Comparison of ENCODE assay signal across 27 cellular contexts in the genomic region with DNA sequence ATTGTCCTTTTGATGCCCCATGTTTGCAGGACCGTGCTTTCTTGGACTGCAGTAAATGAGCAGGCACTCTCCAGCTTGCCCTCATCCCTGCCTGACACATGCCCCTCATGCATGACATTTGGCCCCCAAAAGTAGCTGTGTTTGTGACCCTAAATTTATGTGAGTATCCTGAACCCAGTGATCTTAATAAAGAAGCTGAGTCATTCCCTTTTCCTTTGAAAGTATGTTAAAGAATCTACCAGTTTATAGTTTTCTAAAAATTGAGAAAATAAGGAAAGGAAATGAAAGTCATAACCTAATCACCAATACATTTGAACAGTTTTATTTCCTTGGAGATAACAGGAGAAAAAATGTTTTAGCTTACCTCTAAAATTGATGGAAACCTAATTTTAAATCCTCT. TPM values are rescaled to one million over a fixed set of nuclear protein-coding genes. Genes with fewer than 3 reads are reported as not detected.
"Had no signal": no experiment of that assay in that cellular context is flagged by ENCODE, and none has a peak within 500 bp of the region (broad histone marks: within the 10 kb centered on the region; RNA-seq: fewer than 3 reads in every experiment).

No MANE protein-coding gene starts in this region.

- H3K27me3 ChIP-seq: brain microvascular endothelial cell had no signal

- ATAC-seq: activated CD8-positive, alpha-beta T cell treated with anti-CD3 and anti-CD28 coated beads for 36 hours; activated naive CD8-positive, alpha-beta T cell treated with anti-CD3 and anti-CD28 coated beads, Interleukin-2, amount 50 U/mL, for 24 hours; activated T-cell treated with anti-CD3 and anti-CD28 coated beads, Interleukin-2, amount 50 U/mL, for 4 hours had no signal

- FAIRE-seq: RCC 7860, TTC549 had no signal

- H3K9me3 Mint-ChIP-seq: activated CD4-positive, alpha-beta T cell treated with anti-CD3 and anti-CD28 coated beads, Interleukin-2, amount 10 ng/mL, durations not matched to agents 24 days and 14 days; activated CD8-positive, alpha-beta T cell treated with anti-CD3 and anti-CD28 coated beads for 36 hours; activated naive CD4-positive, alpha-beta T cell treated with anti-CD3 and anti-CD28 coated beads, Interleukin-2, amount 10 ng/mL, durations not matched to agents 7 days and 5 days; activated naive CD8-positive, alpha-beta T cell treated with anti-CD3 and anti-CD28 coated beads, Interleukin-2, amount 50 U/mL, for 24 hours; activated T-cell treated with anti-CD3 and anti-CD28 coated beads, Interleukin-2, amount 50 U/mL, for 4 hours; central memory CD8-positive, alpha-beta T cell; T-helper 1 cell treated with Interleukin-12 subunit alpha and Interleukin-12 subunit beta and Interleukin-4 antibody, amounts not matched to agents 30 μg/mL and 1 μg/mL, for 36 hours; T-helper 2 cell treated with Interferon-gamma antibody and Interleukin-4, amounts not matched to agents 5 μg/mL and 100 μg/mL, for 36 hours had no signal

- H3K4me2 ChIP-seq: PC-9 had no signal

- H3K27ac ChIP-seq: brain microvascular endothelial cell, PC-9, SJCRH30, SK-N-MC had no signal

- H3K36me3 ChIP-seq: brain microvascular endothelial cell, SJCRH30 had no signal

- H3K4me1 ChIP-seq: SJCRH30 had no signal

- H3K36me3 Mint-ChIP-seq: activated naive CD4-positive, alpha-beta T cell treated with anti-CD3 and anti-CD28 coated beads, Interleukin-2, amount 10 ng/mL, durations not matched to agents 7 days and 5 days; activated naive CD8-positive, alpha-beta T cell had no signal

- H2AFZ ChIP-seq: PC-9 had no signal

- H3K9me3 ChIP-seq: SJCRH30 had no signal

- DNase-seq: activated CD4-positive, alpha-beta T cell treated with anti-CD3 and anti-CD28 coated beads, Interleukin-2, amount 10 ng/mL, durations not matched to agents 24 days and 14 days; activated CD4-positive, alpha-beta T cell treated with anti-CD3 and anti-CD28 coated beads, Interleukin-2, amount 50 U/mL, for 4 hours; activated CD8-positive, alpha-beta T cell treated with anti-CD3 and anti-CD28 coated beads for 36 hours; activated effector memory CD4-positive, alpha-beta T cell treated with Interleukin-2 at 50 U/mL for 16 hours; activated naive CD4-positive, alpha-beta T cell treated with anti-CD3 and anti-CD28 coated beads, Interleukin-2, amount 10 ng/mL, durations not matched to agents 7 days and 5 days; activated naive CD8-positive, alpha-beta T cell treated with anti-CD3 and anti-CD28 coated beads, Interleukin-2, amount 50 U/mL, for 24 hours; activated T-cell treated with anti-CD3 and anti-CD28 coated beads, Interleukin-2, amount 50 U/mL, for 4 hours; aorta; brain microvascular endothelial cell; NCI-H1105; NCI-H187 treated with DMSO at 0.1 percent for 48 hours; NCI-H2081; NCI-H2171 treated with DMSO at 0.1 percent for 48 hours; NCI-H2227 treated with DMSO at 0.1 percent for 48 hours; NCI-H446; NCI-H774; PC-9; SHP77; SJCRH30 had no signal

- H3K4me3 ChIP-seq: PC-9, SJCRH30, SK-N-MC had no signal

- H3K4me3 Mint-ChIP-seq: activated CD4-positive, alpha-beta T cell treated with anti-CD3 and anti-CD28 coated beads, Interleukin-2, amount 10 ng/mL, durations not matched to agents 24 days and 14 days; activated CD8-positive, alpha-beta T cell treated with anti-CD3 and anti-CD28 coated beads for 36 hours; activated naive CD4-positive, alpha-beta T cell treated with anti-CD3 and anti-CD28 coated beads, Interleukin-2, amount 10 ng/mL, durations not matched to agents 7 days and 5 days; activated naive CD8-positive, alpha-beta T cell; activated naive CD8-positive, alpha-beta T cell treated with anti-CD3 and anti-CD28 coated beads, Interleukin-2, amount 50 U/mL, for 24 hours; activated T-cell treated with anti-CD3 and anti-CD28 coated beads, Interleukin-2, amount 50 U/mL, for 4 hours; central memory CD8-positive, alpha-beta T cell; T-helper 1 cell treated with Interleukin-12 subunit alpha and Interleukin-12 subunit beta and Interleukin-4 antibody, amounts not matched to agents 30 μg/mL and 1 μg/mL, for 36 hours; T-helper 2 cell treated with Interferon-gamma antibody and Interleukin-4, amounts not matched to agents 5 μg/mL and 100 μg/mL, for 36 hours had no signal

- H3K27ac Mint-ChIP-seq: activated CD4-positive, alpha-beta T cell treated with anti-CD3 and anti-CD28 coated beads, Interleukin-2, amount 10 ng/mL, durations not matched to agents 24 days and 14 days; activated CD8-positive, alpha-beta T cell treated with anti-CD3 and anti-CD28 coated beads for 36 hours; activated naive CD4-positive, alpha-beta T cell treated with anti-CD3 and anti-CD28 coated beads, Interleukin-2, amount 10 ng/mL, durations not matched to agents 7 days and 5 days; activated naive CD8-positive, alpha-beta T cell; activated naive CD8-positive, alpha-beta T cell treated with anti-CD3 and anti-CD28 coated beads, Interleukin-2, amount 50 U/mL, for 24 hours; T-helper 1 cell treated with Interleukin-12 subunit alpha and Interleukin-12 subunit beta and Interleukin-4 antibody, amounts not matched to agents 30 μg/mL and 1 μg/mL, for 36 hours; T-helper 2 cell treated with Interferon-gamma antibody and Interleukin-4, amounts not matched to agents 5 μg/mL and 100 μg/mL, for 36 hours had no signal

RNA-seq across cellular contexts. Expression of a gene that starts 3.4 kb away (rescaled TPM):
- total RNA-seq: OCI-LY7 had no signal
